ENCODE assay signal across 8 cellular contexts in genomic region chr1:28248273-28249012, GRCh38. TPM values are rescaled to one million over a fixed set of nuclear protein-coding genes. Genes with fewer than 3 reads are reported as not detected.
A peak's percentile ranks its signal among the peaks of the same experiment; 100 is the strongest.
DNase-seq lines count a peak whose midpoint lies in the region; ATAC-seq and TF ChIP-seq lines count a peak whose summit lies in the region.

No MANE protein-coding gene starts in this region.

- H3K27me3 Mint-ChIP-seq in T-helper 17 cell, result no peaks in the 10 kb centered on the region

- H3K4me1 Mint-ChIP-seq in T-helper 17 cell, result peaks cover 35% of the 10 kb centered on the region

- peak overlapping the region; percentile 47 for H3K27ac ChIP-seq in angular gyrus (ENCODE audit: low read depth, low read length)
- H3K27ac ChIP-seq in right atrium auricular region, result peak overlapping the region; percentile 83 to 85

- peak; percentile 22 for ATAC-seq in T-helper 17 cell

- H3K36me3 ChIP-seq in right atrium auricular region, result no peaks in the 10 kb centered on the region

- H3K36me3 Mint-ChIP-seq in T-helper 17 cell (ENCODE audit: low read depth), result no peaks in the 10 kb centered on the region

- peak overlapping the region; percentile 99 for H3K27ac Mint-ChIP-seq in T-helper 17 cell

- TF ChIP-seq CTCF in right atrium auricular region (IDR thresholded peaks at IDR 0.05), result peak; percentile 96

- H3K4me3 ChIP-seq in right atrium auricular region, result peak overlapping the region in 1 of 2 donors; percentile 22

- peak overlapping the region; percentile 87 for H3K4me3 Mint-ChIP-seq in T-helper 17 cell

- peak; percentile 75 for DNase-seq in SIG-M5 treated with dmso at 0.1 percent for 504 hours (lab: John Stamatoyannopoulos, UW; ENCODE audit: unreplicated experiment)
- DNase-seq in SIG-M5 (lab: John Stamatoyannopoulos, UW), result no peak
- DNase-seq in NCI-H1436 treated with DMSO at 0.1 percent for 48 hours (lab: John Stamatoyannopoulos, UW), result peak; percentile 29
- peak; percentile 63 to 76 (median 69) for DNase-seq in T-helper 17 cell
- DNase-seq in right atrium auricular region (ENCODE audit: low spot score), result peak; percentile 90
- peak; percentile 78 for DNase-seq in putamen (ENCODE audit: low spot score)
- peak; percentile 82 for DNase-seq in ureter (ENCODE audit: low spot score)

- no peaks in the 10 kb centered on the region for H3K27me3 ChIP-seq in right atrium auricular region

- H3K9me3 ChIP-seq in T-helper 17 cell (ENCODE audit: control insufficient read depth, low read length, poor library complexity, severe bottlenecking), result no peaks in the 10 kb centered on the region
- H3K9me3 ChIP-seq in right atrium auricular region, result no peaks in the 10 kb centered on the region

- peaks cover 0 to 48% of the 10 kb centered on the region in 2 donors for H3K4me1 ChIP-seq in right atrium auricular region

RNA-seq across cellular contexts. Expression of gene SESN2, which starts 10.9 kb away (rescaled TPM):
- 10 to 100 TPM; 16.6 to 35.3 TPM for total RNA-seq in T-helper 17 cell
- 1 to 10 TPM; 4.1 to 8.9 TPM for total RNA-seq in right atrium auricular region
- total RNA-seq in ureter, result 20.4 TPM

RNA-seq across cellular contexts. Expression of gene ATP5IF1, which starts 12.5 kb away (rescaled TPM):
- total RNA-seq in T-helper 17 cell (10 to 100 TPM; 75.6 to 83.7 TPM), right atrium auricular region (100 to 1,000 TPM; 472 to 881 TPM), ureter (128 TPM)

RNA-seq across cellular contexts. Expression of gene DNAJC8, which starts 15.6 kb away (rescaled TPM):
- 10 to 100 TPM; 52.1 to 58.4 TPM for total RNA-seq in T-helper 17 cell
- 10 to 100 TPM; 45.8 to 55.3 TPM for total RNA-seq in right atrium auricular region
- total RNA-seq in ureter, result 67.4 TPM
